Comparison of ENCODE assay signal across 17 cellular contexts in genomic region chr7:157848508-157849340, GRCh38.
DNase-seq lines count a peak whose midpoint lies in the region; ATAC-seq, FAIRE-seq and TF ChIP-seq lines count a peak whose summit lies in the region.
"Had no signal": no experiment of that assay in that cellular context is flagged by ENCODE, and none has a peak within 500 bp of the region (broad histone marks: within the 10 kb centered on the region; RNA-seq: fewer than 3 reads in every experiment).

No MANE protein-coding gene starts in this region.

- peaks cover 0 to 30% (median 0%) of the 10 kb centered on the region in 7 donors for H3K27me3 ChIP-seq in spleen (replicated peaks in 1 of 7)

- no peak overlapping the region for H3K4me3 Mint-ChIP-seq in chondrocyte (ENCODE audit: unreplicated experiment)
- H3K4me3 Mint-ChIP-seq: CD4-positive, alpha-beta memory T cell; GM23338; HFFc6 had no signal

- no peak overlapping the region for H3K4me3 ChIP-seq in kidney (ENCODE audit: low read length in 2 of 2)
- no peak overlapping the region for H3K4me3 ChIP-seq in spleen
- H3K4me3 ChIP-seq: GM23338, HAP-1 had no signal

- FAIRE-seq in kidney (lab: Jason Lieb, UNC), result no peak
- FAIRE-seq: GM12891, H54 had no signal

- H3K9me3 ChIP-seq in kidney (ENCODE audit: control insufficient read depth in 1 of 2, low read length in 2 of 2) (no peaks in the 10 kb centered on the region), spleen (no peaks in the 10 kb centered on the region)
- H3K9me3 ChIP-seq: HAP-1 had no signal

- no peak overlapping the region for H3K27ac Mint-ChIP-seq in chondrocyte (ENCODE audit: unreplicated experiment)
- H3K27ac Mint-ChIP-seq: CD4-positive, alpha-beta memory T cell; GM23338; HFFc6 had no signal

- TF ChIP-seq CTCF in chondrocyte (IDR thresholded peaks at IDR 0.05), result no peak
- no peak for TF ChIP-seq CTCF in kidney (IDR thresholded peaks at IDR 0.05; ENCODE audit: borderline replicate concordance, extremely low read depth, insufficient read depth)
- TF ChIP-seq CTCF in spleen (IDR thresholded peaks at IDR 0.05 in 8 of 11, conservative IDR thresholded peaks at IDR 0.05 in 3 of 11), result no peak

- H3K9me3 Mint-ChIP-seq in chondrocyte (ENCODE audit: low read depth), result no peaks in the 10 kb centered on the region
- H3K9me3 Mint-ChIP-seq: CD4-positive, alpha-beta memory T cell; GM23338 had no signal

- DNase-seq in chondrocyte (ENCODE audit: low spot score) (peak; percentile 67), kidney (peak; percentile 57), spleen (peak; percentile 72)
- DNase-seq: C1 segment of cervical spinal cord; Calu3; CD4-positive, alpha-beta memory T cell; COR-L47; DMS79 treated with DMSO at 0.1 percent for 48 hours; GF-D8; HFFc6 had no signal

- intact Hi-C loops in kidney (cut with DNase I) (no loop called here), spleen (cut with DNase I; ENCODE audit: low total_unique reads) (no loop called here)

- H3K27me3 Mint-ChIP-seq in chondrocyte (ENCODE audit: low read depth), result no peaks in the 10 kb centered on the region

- peaks cover 7% of the 10 kb centered on the region for H3K4me1 Mint-ChIP-seq in chondrocyte (ENCODE audit: low read depth)
- H3K4me1 Mint-ChIP-seq: GM23338 had no signal

- H3K36me3 Mint-ChIP-seq in chondrocyte (ENCODE audit: low read depth), result no peaks in the 10 kb centered on the region
- H3K36me3 Mint-ChIP-seq: CD4-positive, alpha-beta memory T cell had no signal

- WGBS in spleen, 5 donors, result 88 to 97% (median 92%) methylated on average over 18 to 32 of the region's 32 CpGs

- H3K36me3 ChIP-seq in kidney (ENCODE audit: control insufficient read depth in 1 of 2, insufficient read depth in 2 of 2, low read length in 2 of 2), result no peaks in the 10 kb centered on the region
- no peaks in the 10 kb centered on the region for H3K36me3 ChIP-seq in spleen
- H3K36me3 ChIP-seq: HAP-1 had no signal

- no peak overlapping the region for H3K9ac ChIP-seq in kidney (ENCODE audit: low read length in 2 of 2)

- H3K27ac ChIP-seq in kidney (ENCODE audit: low read depth in 2 of 2, low read length in 2 of 2), result no peak overlapping the region
- H3K27ac ChIP-seq in spleen, result no peak overlapping the region

- no peak for TF ChIP-seq POLR2A in spleen (IDR thresholded peaks at IDR 0.05)
- TF ChIP-seq POLR2A in GM18505 (IDR thresholded peaks at IDR 0.05; ENCODE audit: borderline replicate concordance, extremely low read depth, insufficient read depth, insufficient read length), result no peak

- H3K4me1 ChIP-seq in kidney (ENCODE audit: control insufficient read depth in 1 of 2, insufficient read depth in 1 of 2, low read depth in 1 of 2, low read length in 2 of 2) (peaks cover 0 to 5% of the 10 kb centered on the region in 2 donors), spleen (peaks cover 0 to 28% (median 14%) of the 10 kb centered on the region in 6 donors)
- H3K4me1 ChIP-seq: HAP-1 had no signal

- no peak for ATAC-seq in GM18505 (IDR thresholded peaks at IDR 0.05; ENCODE audit: unreplicated experiment)
- no peak for ATAC-seq in HG03520 (IDR thresholded peaks at IDR 0.05; ENCODE audit: unreplicated experiment)
- ATAC-seq in HG03469 (IDR thresholded peaks at IDR 0.05; ENCODE audit: unreplicated experiment), result no peak
- ATAC-seq: GM23338 had no signal
